25 cellular contexts compared by ENCODE assay signal in genomic region chr4:44740201-44740600, GRCh38.
"Had no signal": no experiment of that assay in that cellular context is flagged by ENCODE, and none has a peak within 500 bp of the region (broad histone marks: within the 10 kb centered on the region; RNA-seq: fewer than 3 reads in every experiment).

No MANE protein-coding gene starts in this region.

- DNase-seq: effector CD4-positive, alpha-beta T cell; endodermal cell; foreskin fibroblast; glutamatergic neuron; left colon; left ventricle myocardium superior; mesenchymal stem cell; midbrain; nucleus accumbens; ovary; sigmoid colon; small intestine; stimulated activated CD4-positive, alpha-beta T cell treated with anti-CD3 and anti-CD28 coated beads, Interleukin-12 subunit alpha, Interleukin-12 subunit beta, amount 100 ng/mL, for 4 hours; stimulated activated naive CD4-positive, alpha-beta T cell; stomach; substantia nigra; transverse colon had no signal

- ATAC-seq: esophagus mucosa; gastroesophageal sphincter; left colon; left ventricle myocardium superior; natural killer cell treated with Interleukin-12 subunit alpha and Interleukin-12 subunit beta and Interleukin-15 and Interleukin-18, amount 100 ng/mL, for 72 hours had no signal

- H3K36me3 ChIP-seq: gastroesophageal sphincter, neural progenitor cell, ovary, right atrium auricular region, sigmoid colon, stomach, thoracic aorta, transverse colon had no signal

- H3K9me3 ChIP-seq: gastroesophageal sphincter, ovary, sigmoid colon, stomach, thoracic aorta, transverse colon had no signal

- H2AFZ ChIP-seq: neural progenitor cell had no signal

- H3K4me3 ChIP-seq: coronary artery, gastroesophageal sphincter, lung, neural progenitor cell, ovary, right atrium auricular region, sigmoid colon, stomach, thoracic aorta, transverse colon had no signal

- H3K9ac ChIP-seq: neural progenitor cell had no signal

- H3K27me3 ChIP-seq: gastroesophageal sphincter, neural progenitor cell, ovary, right atrium auricular region, sigmoid colon, stomach, transverse colon had no signal

- FAIRE-seq: small intestine had no signal

- H3K4me1 ChIP-seq: gastroesophageal sphincter, neural progenitor cell, right atrium auricular region, sigmoid colon, stomach, transverse colon had no signal

- H3K4me2 ChIP-seq: neural progenitor cell had no signal

- H3K27ac ChIP-seq: coronary artery, gastroesophageal sphincter, neural progenitor cell, ovary, right atrium auricular region, sigmoid colon, stomach, thoracic aorta, transverse colon had no signal
